Comparison of ENCODE assay signal across 8 cellular contexts in genomic region chr12:59834659-59835474, GRCh38.
DNase-seq lines count a peak whose midpoint lies in the region; ATAC-seq and TF ChIP-seq lines count a peak whose summit lies in the region.

No MANE protein-coding gene starts in this region.

- CTCF ChIA-PET in activated CD4-positive, alpha-beta T cell treated with anti-CD3 and anti-CD28 coated beads, Interleukin-2, amount 10 ng/mL, durations not matched to agents 7 days and 5 days (lab: Charles Lee): interaction anchor here (0.6 to 1.0 kb wide), 3 partner anchors 319 to 437 kb away, joined by 3 to 5 read pairs (median 3); no protein-coding TSS in a partner anchor

- no peak for TF ChIP-seq CTCF in HL-60 (IDR thresholded peaks at IDR 0.05; ENCODE audit: insufficient read depth, low read length)
- peak; percentile 59 for TF ChIP-seq CTCF in astrocyte of the spinal cord (IDR thresholded peaks at IDR 0.05; ENCODE audit: low read depth, low read length)
- peak; percentile 63 for TF ChIP-seq CTCF in mesothelial cell of epicardium (IDR thresholded peaks at IDR 0.05; ENCODE audit: unreplicated experiment)

- in situ Hi-C loops in astrocyte of the spinal cord (cut with HindIII; ENCODE audit: low sequenced_read_pairs): no loop called here

- H3K27me3 ChIP-seq in HL-60 (ENCODE audit: insufficient read depth, poor library complexity, severe bottlenecking): no peaks in the 10 kb centered on the region

- no peak for TF ChIP-seq POLR2A in GM18505 (IDR thresholded peaks at IDR 0.05; ENCODE audit: borderline replicate concordance, extremely low read depth, insufficient read depth, insufficient read length)

- H3K27me3 Mint-ChIP-seq in activated CD4-positive, alpha-beta T cell treated with anti-CD3 and anti-CD28 coated beads, Interleukin-2, amount 10 ng/mL, durations not matched to agents 7 days and 5 days: peaks cover 2% of the 10 kb centered on the region
- peaks cover 4% of the 10 kb centered on the region for H3K27me3 Mint-ChIP-seq in mesothelial cell of epicardium (ENCODE audit: low read depth)

- H3K27ac Mint-ChIP-seq in activated CD4-positive, alpha-beta T cell treated with anti-CD3 and anti-CD28 coated beads, Interleukin-2, amount 10 ng/mL, durations not matched to agents 7 days and 5 days: no peak overlapping the region
- H3K27ac Mint-ChIP-seq in mesothelial cell of epicardium: no peak overlapping the region

- H3K4me3 ChIP-seq in HL-60 (replicated peaks; ENCODE audit: insufficient read depth, low read length) (no peak overlapping the region), astrocyte of the spinal cord (ENCODE audit: low read depth, low read length) (no peak overlapping the region)

- H3K36me3 Mint-ChIP-seq in activated CD4-positive, alpha-beta T cell treated with anti-CD3 and anti-CD28 coated beads, Interleukin-2, amount 10 ng/mL, durations not matched to agents 7 days and 5 days (ENCODE audit: low read depth): no peaks in the 10 kb centered on the region
- no peaks in the 10 kb centered on the region for H3K36me3 Mint-ChIP-seq in mesothelial cell of epicardium

- POLR2A ChIA-PET in activated CD4-positive, alpha-beta T cell treated with anti-CD3 and anti-CD28 coated beads, Interleukin-2, amount 10 ng/mL, durations not matched to agents 7 days and 5 days (lab: Charles Lee): no interaction called here

- no peak overlapping the region for H3K4me3 Mint-ChIP-seq in activated CD4-positive, alpha-beta T cell treated with anti-CD3 and anti-CD28 coated beads, Interleukin-2, amount 10 ng/mL, durations not matched to agents 7 days and 5 days
- no peak overlapping the region for H3K4me3 Mint-ChIP-seq in mesothelial cell of epicardium

- no peaks in the 10 kb centered on the region for H3K9me3 Mint-ChIP-seq in activated CD4-positive, alpha-beta T cell treated with anti-CD3 and anti-CD28 coated beads, Interleukin-2, amount 10 ng/mL, durations not matched to agents 7 days and 5 days
- H3K9me3 Mint-ChIP-seq in mesothelial cell of epicardium: no peaks in the 10 kb centered on the region

- no peaks in the 10 kb centered on the region for H3K4me1 Mint-ChIP-seq in activated CD4-positive, alpha-beta T cell treated with anti-CD3 and anti-CD28 coated beads, Interleukin-2, amount 10 ng/mL, durations not matched to agents 7 days and 5 days
- H3K4me1 Mint-ChIP-seq in mesothelial cell of epicardium: no peaks in the 10 kb centered on the region

- no peak overlapping the region for H3K27ac ChIP-seq in HL-60 (replicated peaks)

- peak; percentile 18 for DNase-seq in activated CD4-positive, alpha-beta T cell treated with anti-CD3 and anti-CD28 coated beads, Interleukin-2, amount 10 ng/mL, durations not matched to agents 7 days and 5 days
- DNase-seq in activated CD4-positive, alpha-beta T cell treated with anti-CD3 and anti-CD28 coated beads, Interleukin-2, amount 50 U/mL, for 48 hours: no peak
- peak; percentile 2 for DNase-seq in HL-60 (ENCODE audit: low read depth in 1 of 2, low spot score in 1 of 2)
- peak; percentile 47 for DNase-seq in astrocyte of the spinal cord (ENCODE audit: low read depth, low spot score)
- no peak for DNase-seq in mesothelial cell of epicardium (ENCODE audit: low spot score in 2 of 2, unreplicated experiment in 2 of 2)
- DNase-seq in NCI-H510A treated with DMSO at 0.1 percent for 48 hours (lab: John Stamatoyannopoulos, UW): no peak

- ATAC-seq in GM18505 (IDR thresholded peaks at IDR 0.05; ENCODE audit: unreplicated experiment): no peak
- ATAC-seq in HG03095 (IDR thresholded peaks at IDR 0.05; ENCODE audit: unreplicated experiment): no peak

Comparison
In these comparisons a context has a peak if more than half of its experiments do, and no peak if none do; other contexts are left out.
1. DNase-seq: peak in activated CD4-positive, alpha-beta T cell treated with anti-CD3 and anti-CD28 coated beads, Interleukin-2, amount 10 ng/mL, durations not matched to agents 7 days and 5 days (single experiment), HL-60 (2 of 2) and astrocyte of the spinal cord (single experiment); none in activated CD4-positive, alpha-beta T cell treated with anti-CD3 and anti-CD28 coated beads, Interleukin-2, amount 50 U/mL, for 48 hours (0 of 2), mesothelial cell of epicardium (0 of 2) and NCI-H510A treated with DMSO at 0.1 percent for 48 hours (single experiment).